ENCODE assay signal across 18 cellular contexts in the genomic region with DNA sequence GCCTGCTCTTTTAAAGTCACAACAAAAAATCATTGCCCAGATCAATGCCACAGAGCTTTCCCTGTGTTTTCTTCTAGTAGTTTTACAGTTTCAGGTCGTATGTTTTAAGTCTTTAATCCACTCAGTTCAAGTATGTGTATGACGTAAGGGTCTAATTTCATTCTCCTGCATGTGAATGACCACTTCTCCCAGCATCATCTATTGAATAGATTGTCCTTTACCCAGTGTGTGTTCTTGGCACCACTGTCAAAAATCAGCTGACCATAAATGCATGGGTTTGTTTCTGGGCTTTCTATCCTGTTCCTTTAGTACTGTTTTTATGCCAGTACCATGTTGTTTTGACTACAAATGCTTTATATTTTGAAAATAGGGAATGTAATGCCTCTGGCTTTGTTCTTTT. TPM values are rescaled to one million over a fixed set of nuclear protein-coding genes. Genes with fewer than 3 reads are reported as not detected.
DNase-seq lines count a peak whose midpoint lies in the region; ATAC-seq and TF ChIP-seq lines count a peak whose summit lies in the region.
"Had no signal": no experiment of that assay in that cellular context is flagged by ENCODE, and none has a peak within 500 bp of the region (broad histone marks: within the 10 kb centered on the region; RNA-seq: fewer than 3 reads in every experiment).

No MANE protein-coding gene starts in this region.

- TF ChIP-seq POLR2A in gastrocnemius medialis (IDR thresholded peaks at IDR 0.05), result no peak

- in situ Hi-C loops in gastrocnemius medialis (cut with MboI; ENCODE audit: low sequenced_read_pairs in 4 of 4), result no loop called here

- no peaks in the 10 kb centered on the region for H3K9me2 ChIP-seq in OCI-LY7 (ENCODE audit: insufficient read depth, low read length)

- H3K4me1 ChIP-seq in gastrocnemius medialis, result peaks cover 4 to 16% of the 10 kb centered on the region in 2 donors
- peaks cover 7% of the 10 kb centered on the region for H3K4me1 ChIP-seq in OCI-LY7 (ENCODE audit: insufficient read depth, low read length, poor library complexity, severe bottlenecking)

- H3K4me3 Mint-ChIP-seq in memory B cell (no peak overlapping the region), progenitor cell of endocrine pancreas (ENCODE audit: low read depth) (no peak overlapping the region), WTC11 (no peak overlapping the region)
- H3K4me3 Mint-ChIP-seq: CD4-positive, alpha-beta T cell; GM23338; HFFc6 had no signal

- H4K20me1 ChIP-seq in OCI-LY7 (ENCODE audit: insufficient read depth, low read length), result no peaks in the 10 kb centered on the region

- H3K9me3 ChIP-seq in gastrocnemius medialis, result no peaks in the 10 kb centered on the region
- H3K9me3 ChIP-seq in OCI-LY7 (ENCODE audit: low read length), result no peaks in the 10 kb centered on the region

- no peak overlapping the region for H3K4me2 ChIP-seq in OCI-LY7 (ENCODE audit: low read length)
- H3K4me2 ChIP-seq: GM23338 had no signal

- DNase-seq in COLO829 (ENCODE audit: low spot score), result peak; percentile 28
- peak; percentile 65 for DNase-seq in NCI-H2029 treated with DMSO at 0.1 percent for 48 hours (lab: John Stamatoyannopoulos, UW)
- peak; percentile 92 for DNase-seq in foreskin melanocyte
- DNase-seq in memory B cell (ENCODE audit: low spot score in 2 of 2), result no peak
- DNase-seq in gastrocnemius medialis, result no peak
- DNase-seq in OCI-LY7 (ENCODE audit: low spot score), result no peak
- no peak for DNase-seq in progenitor cell of endocrine pancreas (ENCODE audit: low spot score, unreplicated experiment)
- DNase-seq in WTC11 (ENCODE audit: low spot score), result no peak
- DNase-seq: ACHN; CD4-positive, alpha-beta T cell; DMS153; DMS79; GDM1; HFFc6; IMR-90 had no signal

- no peak overlapping the region for H2AFZ ChIP-seq in OCI-LY7 (ENCODE audit: low read length)
- H2AFZ ChIP-seq: GM23338 had no signal

- CTCF ChIA-PET in OCI-LY7 (lab: Charles Lee; ENCODE audit: unreplicated experiment), result no interaction called here
- CTCF ChIA-PET in WTC11 (lab: Charles Lee), result no interaction called here

- H3K79me2 ChIP-seq in OCI-LY7 (ENCODE audit: insufficient read depth, low read depth, low read length), result no peaks in the 10 kb centered on the region

- H3K4me3 ChIP-seq in gastrocnemius medialis (no peak overlapping the region), OCI-LY7 (ENCODE audit: low read depth, low read length, poor library complexity, severe bottlenecking) (no peak overlapping the region)
- H3K4me3 ChIP-seq: GM23338 had no signal

- H3K36me3 Mint-ChIP-seq in memory B cell (peaks cover 22% of the 10 kb centered on the region), progenitor cell of endocrine pancreas (ENCODE audit: insufficient read depth) (peaks cover 11% of the 10 kb centered on the region), WTC11 (peaks cover 3% of the 10 kb centered on the region; the same call in 1 of the 2 replicates)

- POLR2A ChIA-PET in OCI-LY7 (lab: Charles Lee), result interaction anchor here (0.6 kb wide), 1 partner anchor 486 kb away, joined by 5 read pairs; no protein-coding TSS in a partner anchor
- POLR2A ChIA-PET in WTC11 (lab: Charles Lee), result no interaction called here

- TF ChIP-seq CTCF in gastrocnemius medialis (IDR thresholded peaks at IDR 0.05 in 4 of 5, conservative IDR thresholded peaks at IDR 0.05 in 1 of 5), result no peak
- TF ChIP-seq CTCF in OCI-LY7 (conservative IDR thresholded peaks at IDR 0.05; ENCODE audit: low read length), result no peak
- TF ChIP-seq CTCF in progenitor cell of endocrine pancreas (IDR thresholded peaks at IDR 0.05; ENCODE audit: unreplicated experiment), result no peak
- no peak for TF ChIP-seq CTCF in WTC11 (IDR thresholded peaks at IDR 0.05)

- no peak for ATAC-seq in memory B cell (ENCODE audit: low read depth)
- ATAC-seq in gastrocnemius medialis, result no peak
- no peak for ATAC-seq in WTC11
- ATAC-seq: GM23338, HCT116 had no signal

- H3K9me3 Mint-ChIP-seq in memory B cell (no peaks in the 10 kb centered on the region), progenitor cell of endocrine pancreas (ENCODE audit: low read depth) (no peaks in the 10 kb centered on the region), WTC11 (no peaks in the 10 kb centered on the region)
- H3K9me3 Mint-ChIP-seq: CD4-positive, alpha-beta T cell; GM23338; HFFc6 had no signal

- intact Hi-C loops in gastrocnemius medialis (cut with DNase I; ENCODE audit: low total_unique reads) (no loop called here), OCI-LY7 (cut with micrococcal nuclease; ENCODE audit: unreplicated experiment) (no loop called here)

- H3K27ac Mint-ChIP-seq in memory B cell (peak overlapping the region; percentile 49), progenitor cell of endocrine pancreas (no peak overlapping the region), WTC11 (no peak overlapping the region)
- H3K27ac Mint-ChIP-seq: CD4-positive, alpha-beta T cell; GM23338; HFFc6 had no signal

- peaks cover 0 to 8% of the 10 kb centered on the region in 2 donors for H3K36me3 ChIP-seq in gastrocnemius medialis
- peaks cover 30% of the 10 kb centered on the region for H3K36me3 ChIP-seq in OCI-LY7 (ENCODE audit: insufficient read depth, low read length)

- no TSS peak for BruUV-seq in OCI-LY7 (replicated peaks; lab: Mats Ljungman, UMichigan)

- H3K27me3 Mint-ChIP-seq in memory B cell (no peaks in the 10 kb centered on the region), progenitor cell of endocrine pancreas (no peaks in the 10 kb centered on the region), WTC11 (ENCODE audit: low read depth) (no peaks in the 10 kb centered on the region)
- H3K27me3 Mint-ChIP-seq: CD4-positive, alpha-beta T cell had no signal

- H3K4me1 Mint-ChIP-seq in memory B cell, result peaks cover 4% of the 10 kb centered on the region
- H3K4me1 Mint-ChIP-seq in progenitor cell of endocrine pancreas (ENCODE audit: low read depth), result no peaks in the 10 kb centered on the region
- H3K4me1 Mint-ChIP-seq in WTC11, result no peaks in the 10 kb centered on the region
- H3K4me1 Mint-ChIP-seq: GM23338 had no signal

- no peaks in the 10 kb centered on the region for H3K27me3 ChIP-seq in gastrocnemius medialis

- H3K27ac ChIP-seq in gastrocnemius medialis (no peak overlapping the region), OCI-LY7 (ENCODE audit: low read depth, low read length, poor library complexity, severe bottlenecking) (no peak overlapping the region)
- H3K27ac ChIP-seq: C4-2B had no signal

TF ChIP-seq in WTC11, 78 proteins besides CTCF, POLR2A, EP300 and RAD21:
- no peak for TF ChIP-seq CBFB (CRISPR knock-in tag; IDR thresholded peaks at IDR 0.05; ENCODE audit: low read depth)

RNA-seq across cellular contexts. Expression of a gene that starts 28.1 kb away (rescaled TPM):
- 10 to 100 TPM in 3 of 4 donors, 1 to 10 TPM in 1; 10.0 to 13.8 (median 11.9) TPM for total RNA-seq in gastrocnemius medialis
- total RNA-seq in OCI-LY7 (2014; rRNA removed; shearing (Covaris generic)), result 50.6 and 57.1 TPM in 2 replicates
- total RNA-seq in OCI-LY7 (2022), result 56.4 and 57.0 TPM in 2 replicates
- total RNA-seq in progenitor cell of endocrine pancreas, result 46.3 and 52.5 TPM in 2 replicates
- 34.2 to 37.9 TPM (median 34.2 TPM) in 3 replicates for total RNA-seq in WTC11 (2021)

RNA-seq across cellular contexts. Expression of a gene that starts 56.7 kb away (rescaled TPM):
- total RNA-seq in gastrocnemius medialis, result under 1 TPM in 2 of 4 donors, not detected in 2; 0.25 to 0.38 TPM
- not detected in 2 replicates for total RNA-seq in OCI-LY7 (2014; rRNA removed; shearing (Covaris generic))
- total RNA-seq in OCI-LY7 (2022), result not detected in 2 replicates
- 5.4 and 8.9 TPM in 2 replicates for total RNA-seq in progenitor cell of endocrine pancreas
- 12.6 to 15.7 TPM (median 14.8 TPM) in 3 replicates for total RNA-seq in WTC11 (2021)

Comparison
In these comparisons a context has a peak if more than half of its experiments do, and no peak if none do; other contexts are left out.
1. DNase-seq: peak in COLO829 (single experiment), NCI-H2029 treated with DMSO at 0.1 percent for 48 hours (single experiment) and foreskin melanocyte (single experiment); none in memory B cell (0 of 2), gastrocnemius medialis (0 of 2), OCI-LY7 (single experiment), progenitor cell of endocrine pancreas (single experiment) and WTC11 (single experiment).